Comparison of ENCODE assay signal across 1 cellular context in the genomic region with DNA sequence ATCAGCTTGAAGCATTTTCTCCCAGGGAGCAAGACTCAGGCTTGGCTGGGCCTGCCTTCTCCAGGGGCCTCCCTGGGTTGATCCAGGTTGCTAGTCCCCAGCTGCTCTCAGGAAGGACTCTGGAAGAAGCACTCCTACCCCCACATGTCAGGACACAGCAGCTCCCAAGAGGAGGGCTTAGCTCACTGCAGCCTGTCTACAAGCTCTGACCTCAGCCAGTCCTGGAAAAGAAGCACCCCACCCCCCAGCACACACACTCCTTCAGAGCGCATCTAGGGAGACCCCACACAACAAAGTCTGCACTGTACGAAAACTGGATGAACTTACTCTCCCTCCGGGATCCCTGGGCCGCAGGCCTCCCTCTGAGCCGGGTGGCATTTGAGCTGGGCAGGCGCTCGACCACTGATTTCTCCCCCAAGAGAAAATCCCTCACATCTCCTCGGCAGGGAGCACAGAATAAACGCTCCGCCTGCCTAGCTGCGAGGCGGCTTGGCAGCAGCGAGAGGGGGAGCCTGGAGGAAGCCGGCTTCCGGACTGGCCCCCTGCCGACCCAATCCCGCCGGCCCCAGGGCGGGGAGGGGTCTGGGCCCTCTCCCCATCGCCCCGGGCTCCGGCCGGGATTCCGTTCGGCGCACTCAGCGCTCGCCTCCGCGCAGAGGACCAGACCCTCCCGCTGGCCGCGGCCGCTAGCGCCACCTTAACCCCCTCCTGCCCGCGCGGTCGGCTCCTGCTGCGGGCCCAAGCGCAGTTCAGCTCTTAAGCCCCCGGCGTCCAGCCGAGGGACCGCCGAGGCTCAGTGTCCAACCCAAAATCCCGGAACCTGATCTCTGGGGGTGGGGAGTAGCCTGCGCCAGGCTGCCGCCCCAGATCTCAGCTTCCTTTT.
TF ChIP-seq lines count a peak whose summit lies in the region.

KCNA2 (minus strand) TSS at position 458 of the 883 bp plus-strand sequence. CDS start 1,576 bp downstream, outside the sequence.

TF ChIP-seq in SK-N-SH treated with all-trans-retinoic acid at 6 μM for 48 hours, 23 proteins besides CTCF, POLR2A, EP300 and RAD21 (continued from another document):
- TF ChIP-seq CREB5 (CRISPR knock-in tag; IDR thresholded peaks at IDR 0.05; ENCODE audit: low read depth) (no peak), ZNF8 (CRISPR knock-in tag; IDR thresholded peaks at IDR 0.05) (no peak), ZNF70 (CRISPR knock-in tag; IDR thresholded peaks at IDR 0.05) (no peak), GLIS3 (CRISPR knock-in tag; IDR thresholded peaks at IDR 0.05) (no peak), TCF4 (CRISPR knock-in tag; IDR thresholded peaks at IDR 0.05; ENCODE audit: borderline replicate concordance) (no peak)
- TF ChIP-seq, protein P1, sequence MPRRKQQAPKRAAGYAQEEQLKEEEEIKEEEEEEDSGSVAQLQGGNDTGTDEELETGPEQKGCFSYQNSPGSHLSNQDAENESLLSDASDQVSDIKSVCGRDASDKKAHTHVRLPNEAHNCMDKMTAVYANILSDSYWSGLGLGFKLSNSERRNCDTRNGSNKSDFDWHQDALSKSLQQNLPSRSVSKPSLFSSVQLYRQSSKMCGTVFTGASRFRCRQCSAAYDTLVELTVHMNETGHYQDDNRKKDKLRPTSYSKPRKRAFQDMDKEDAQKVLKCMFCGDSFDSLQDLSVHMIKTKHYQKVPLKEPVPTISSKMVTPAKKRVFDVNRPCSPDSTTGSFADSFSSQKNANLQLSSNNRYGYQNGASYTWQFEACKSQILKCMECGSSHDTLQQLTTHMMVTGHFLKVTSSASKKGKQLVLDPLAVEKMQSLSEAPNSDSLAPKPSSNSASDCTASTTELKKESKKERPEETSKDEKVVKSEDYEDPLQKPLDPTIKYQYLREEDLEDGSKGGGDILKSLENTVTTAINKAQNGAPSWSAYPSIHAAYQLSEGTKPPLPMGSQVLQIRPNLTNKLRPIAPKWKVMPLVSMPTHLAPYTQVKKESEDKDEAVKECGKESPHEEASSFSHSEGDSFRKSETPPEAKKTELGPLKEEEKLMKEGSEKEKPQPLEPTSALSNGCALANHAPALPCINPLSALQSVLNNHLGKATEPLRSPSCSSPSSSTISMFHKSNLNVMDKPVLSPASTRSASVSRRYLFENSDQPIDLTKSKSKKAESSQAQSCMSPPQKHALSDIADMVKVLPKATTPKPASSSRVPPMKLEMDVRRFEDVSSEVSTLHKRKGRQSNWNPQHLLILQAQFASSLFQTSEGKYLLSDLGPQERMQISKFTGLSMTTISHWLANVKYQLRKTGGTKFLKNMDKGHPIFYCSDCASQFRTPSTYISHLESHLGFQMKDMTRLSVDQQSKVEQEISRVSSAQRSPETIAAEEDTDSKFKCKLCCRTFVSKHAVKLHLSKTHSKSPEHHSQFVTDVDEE (CRISPR knock-in tag; IDR thresholded peaks at IDR 0.05) = no peak
